9 cellular contexts compared by ENCODE assay signal in the genomic region with DNA sequence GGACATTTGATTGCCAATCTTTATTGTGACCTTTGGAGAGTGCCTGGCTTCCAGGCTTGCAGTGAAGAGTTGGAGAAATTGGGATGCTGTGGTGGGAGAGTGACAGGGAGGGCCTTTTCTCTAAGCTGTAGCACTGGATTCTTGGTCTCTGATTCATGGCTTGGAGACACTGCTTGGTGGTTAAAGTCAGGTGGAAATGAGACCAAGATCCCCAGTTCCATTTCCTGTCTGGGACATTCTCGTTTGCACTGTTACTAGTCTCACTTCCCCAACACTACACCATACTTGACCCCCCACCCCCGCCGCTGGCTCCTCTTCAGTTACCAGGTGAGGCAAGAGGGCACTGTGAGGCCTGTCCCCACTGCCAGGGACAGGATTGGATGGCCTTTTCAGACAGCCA. TPM values are rescaled to one million over a fixed set of nuclear protein-coding genes. Genes with fewer than 3 reads are reported as not detected.
A peak's percentile ranks its signal among the peaks of the same experiment; 100 is the strongest.
DNase-seq lines count a peak whose midpoint lies in the region; ATAC-seq and TF ChIP-seq lines count a peak whose summit lies in the region.
"Had no signal": no experiment of that assay in that cellular context is flagged by ENCODE, and none has a peak within 500 bp of the region (broad histone marks: within the 10 kb centered on the region; RNA-seq: fewer than 3 reads in every experiment).

No MANE protein-coding gene starts in this region.

- H3K4me3 Mint-ChIP-seq in Calu3 (ENCODE audit: low read depth, unreplicated experiment) (peak overlapping the region; percentile 96), mesothelial cell of epicardium (peak overlapping the region; percentile 15)
- H3K4me3 Mint-ChIP-seq in activated CD4-positive, alpha-beta memory T cell treated with anti-CD3 and anti-CD28 coated beads, Interleukin-2, amount 10 ng/mL, durations not matched to agents 7 days and 5 days: peak overlapping the region; percentile 91

- peak; percentile 32 for ATAC-seq in HG02973 (IDR thresholded peaks at IDR 0.05; ENCODE audit: unreplicated experiment)
- no peak for ATAC-seq in GM18907 (IDR thresholded peaks at IDR 0.05; ENCODE audit: unreplicated experiment)

- 67 to 77% methylated on average over 3 of the region's 3 CpGs for WGBS in thyroid gland, 2 donors

- H3K27me3 Mint-ChIP-seq in Calu3 (ENCODE audit: unreplicated experiment): no peaks in the 10 kb centered on the region
- no peaks in the 10 kb centered on the region for H3K27me3 Mint-ChIP-seq in activated CD4-positive, alpha-beta memory T cell treated with anti-CD3 and anti-CD28 coated beads, Interleukin-2, amount 10 ng/mL, durations not matched to agents 7 days and 5 days
- no peaks in the 10 kb centered on the region for H3K27me3 Mint-ChIP-seq in mesothelial cell of epicardium (ENCODE audit: low read depth)

- intact Hi-C loops in Calu3 (cut with micrococcal nuclease; ENCODE audit: unreplicated experiment): loop anchor here (10.0 kb wide), 1 partner anchor 227 kb away; no protein-coding TSS in a partner anchor
- intact Hi-C loops in thyroid gland (cut with DNase I): loop anchor here (10.0 kb wide), 1 partner anchor 87 kb away; a partner anchor contains a TSS

- TF ChIP-seq CTCF in Calu3 (IDR thresholded peaks at IDR 0.05; ENCODE audit: unreplicated experiment) (no peak), mesothelial cell of epicardium (IDR thresholded peaks at IDR 0.05; ENCODE audit: unreplicated experiment) (no peak), thyroid gland (IDR thresholded peaks at IDR 0.05) (no peak)

- no peaks in the 10 kb centered on the region for H3K27me3 ChIP-seq in thyroid gland

- POLR2A ChIA-PET in activated CD4-positive, alpha-beta memory T cell treated with anti-CD3 and anti-CD28 coated beads, Interleukin-2, amount 10 ng/mL, durations not matched to agents 7 days and 5 days (lab: Charles Lee): interaction anchor here (1.1 to 5.4 kb wide), 3 partner anchors 13 to 32 kb away, joined by 3 to 133 read pairs (median 3); a partner anchor contains a TSS

- no peak for TF ChIP-seq POLR2A in thyroid gland (IDR thresholded peaks at IDR 0.05)

- peaks cover under 1 to 3% of the 10 kb centered on the region in 2 donors for H3K36me3 ChIP-seq in thyroid gland

- no peaks in the 10 kb centered on the region for H3K9me3 ChIP-seq in thyroid gland

- BruUV-seq in Calu3 (replicated peaks; lab: Mats Ljungman, UMichigan): no TSS peak

- CTCF ChIA-PET in Calu3 (lab: Charles Lee): interaction anchor here (0.6 to 0.9 kb wide), 2 partner anchors 13 to 29 kb away, joined by 4 read pairs; a partner anchor contains a TSS
- CTCF ChIA-PET in activated CD4-positive, alpha-beta memory T cell treated with anti-CD3 and anti-CD28 coated beads, Interleukin-2, amount 10 ng/mL, durations not matched to agents 7 days and 5 days (lab: Charles Lee): no interaction called here

- no peak overlapping the region for H3K4me3 ChIP-seq in thyroid gland (replicated peaks in 1 of 3)

- no peak overlapping the region for H3K27ac Mint-ChIP-seq in Calu3 (ENCODE audit: unreplicated experiment)
- peak overlapping the region; percentile 94 for H3K27ac Mint-ChIP-seq in activated CD4-positive, alpha-beta memory T cell treated with anti-CD3 and anti-CD28 coated beads, Interleukin-2, amount 10 ng/mL, durations not matched to agents 7 days and 5 days
- H3K27ac Mint-ChIP-seq in mesothelial cell of epicardium: no peak overlapping the region

- peaks cover 21 to 25% of the 10 kb centered on the region in 2 donors for H3K4me1 ChIP-seq in thyroid gland

- H3K4me1 Mint-ChIP-seq in Calu3 (ENCODE audit: low read depth, unreplicated experiment) (peaks cover 16% of the 10 kb centered on the region), mesothelial cell of epicardium (peaks cover 26% of the 10 kb centered on the region)
- peaks cover 66% of the 10 kb centered on the region for H3K4me1 Mint-ChIP-seq in activated CD4-positive, alpha-beta memory T cell treated with anti-CD3 and anti-CD28 coated beads, Interleukin-2, amount 10 ng/mL, durations not matched to agents 7 days and 5 days

- H3K36me3 Mint-ChIP-seq in Calu3 (ENCODE audit: insufficient read depth, unreplicated experiment) (peaks cover 59% of the 10 kb centered on the region), mesothelial cell of epicardium (peaks cover 28% of the 10 kb centered on the region)
- peaks cover 59% of the 10 kb centered on the region for H3K36me3 Mint-ChIP-seq in activated CD4-positive, alpha-beta memory T cell treated with anti-CD3 and anti-CD28 coated beads, Interleukin-2, amount 10 ng/mL, durations not matched to agents 7 days and 5 days (ENCODE audit: low read depth)

- H3K27ac ChIP-seq in thyroid gland: no peak overlapping the region

- DNase-seq in Calu3 (no peak), mesothelial cell of epicardium (ENCODE audit: low spot score in 2 of 2, unreplicated experiment in 2 of 2) (no peak), thyroid gland (no peak), NCI-H2081 (lab: John Stamatoyannopoulos, UW) (no peak)
- DNase-seq in activated CD4-positive, alpha-beta memory T cell treated with anti-CD3 and anti-CD28 coated beads, Interleukin-2, amount 10 ng/mL, durations not matched to agents 7 days and 5 days: no peak
- no peak for DNase-seq in effector CD8-positive, alpha-beta T cell (lab: John Stamatoyannopoulos, UW)
- DNase-seq: OCI-M1 had no signal

- H3K9me3 Mint-ChIP-seq in Calu3 (ENCODE audit: low read depth, unreplicated experiment) (no peaks in the 10 kb centered on the region), mesothelial cell of epicardium (no peaks in the 10 kb centered on the region)
- H3K9me3 Mint-ChIP-seq in activated CD4-positive, alpha-beta memory T cell treated with anti-CD3 and anti-CD28 coated beads, Interleukin-2, amount 10 ng/mL, durations not matched to agents 7 days and 5 days: no peaks in the 10 kb centered on the region

RNA-seq across cellular contexts. Expression of a gene that starts 2.9 kb away (rescaled TPM):
- total RNA-seq in Calu3 (2022): 158 and 189 TPM in 2 replicates
- 100 to 1,000 TPM; 153 to 159 TPM for total RNA-seq in activated CD4-positive, alpha-beta memory T cell treated with anti-CD3 and anti-CD28 coated beads, Interleukin-2, amount 10 ng/mL, durations not matched to agents 7 days and 5 days
- total RNA-seq in mesothelial cell of epicardium: 127 to 136 TPM (median 129 TPM) in 3 replicates
- total RNA-seq in thyroid gland: 100 to 1,000 TPM in 2 of 4 donors, 10 to 100 TPM in 2; 93.6 to 203 (median 116) TPM

RNA-seq across cellular contexts. Expression of a gene that starts 12.5 kb away (rescaled TPM):
- 1,912 and 1,929 TPM in 2 replicates for total RNA-seq in Calu3 (2022)
- total RNA-seq in activated CD4-positive, alpha-beta memory T cell treated with anti-CD3 and anti-CD28 coated beads, Interleukin-2, amount 10 ng/mL, durations not matched to agents 7 days and 5 days: 1,000 to 10,000 TPM; 2,238 to 2,243 TPM
- total RNA-seq in mesothelial cell of epicardium: 1,616 to 1,722 TPM (median 1,707 TPM) in 3 replicates
- 1,000 to 10,000 TPM in 2 of 4 donors, 100 to 1,000 TPM in 2; 919 to 2,686 (median 1,277) TPM for total RNA-seq in thyroid gland

RNA-seq across cellular contexts. Expression of a gene that starts 32.4 kb away (rescaled TPM):
- total RNA-seq in Calu3 (2022) (110 and 116 TPM in 2 replicates), mesothelial cell of epicardium (69.3 to 78.9 TPM (median 70.7 TPM) in 3 replicates), thyroid gland (10 to 100 TPM; 74.4 to 86.5 (median 84.5) TPM)
- total RNA-seq in activated CD4-positive, alpha-beta memory T cell treated with anti-CD3 and anti-CD28 coated beads, Interleukin-2, amount 10 ng/mL, durations not matched to agents 7 days and 5 days: 10 to 100 TPM; 44.0 to 44.8 TPM

RNA-seq across cellular contexts. Expression of a gene that starts 35.8 kb away (rescaled TPM):
- total RNA-seq in Calu3 (2022) (64.1 and 65.3 TPM in 2 replicates), mesothelial cell of epicardium (160 to 172 TPM (median 164 TPM) in 3 replicates), thyroid gland (10 to 100 TPM in 2 of 4 donors, 1 to 10 TPM in 2; 8.2 to 29.1 (median 10.7) TPM)
- 10 to 100 TPM; 82.4 to 93.0 TPM for total RNA-seq in activated CD4-positive, alpha-beta memory T cell treated with anti-CD3 and anti-CD28 coated beads, Interleukin-2, amount 10 ng/mL, durations not matched to agents 7 days and 5 days

RNA-seq across cellular contexts. Expression of a gene that starts 41.6 kb away (rescaled TPM):
- 70.8 and 107 TPM in 2 replicates for total RNA-seq in Calu3 (2022)
- 100 to 1,000 TPM; 189 to 194 TPM for total RNA-seq in activated CD4-positive, alpha-beta memory T cell treated with anti-CD3 and anti-CD28 coated beads, Interleukin-2, amount 10 ng/mL, durations not matched to agents 7 days and 5 days
- total RNA-seq in mesothelial cell of epicardium: 111 to 113 TPM (median 111 TPM) in 3 replicates
- total RNA-seq in thyroid gland: 100 to 1,000 TPM in 1 of 4 donors, 10 to 100 TPM in 3; 32.4 to 109 (median 62.4) TPM

Comparison
In these comparisons a context has a peak if more than half of its experiments do, and no peak if none do; other contexts are left out.
1. H3K4me3 Mint-ChIP-seq: peak in every context shown above with its lines; median percentile 96 in Calu3; 91 in activated CD4-positive, alpha-beta memory T cell treated with anti-CD3 and anti-CD28 coated beads, Interleukin-2, amount 10 ng/mL, durations not matched to agents 7 days and 5 days; 15 in mesothelial cell of epicardium.